In the genomic region with DNA sequence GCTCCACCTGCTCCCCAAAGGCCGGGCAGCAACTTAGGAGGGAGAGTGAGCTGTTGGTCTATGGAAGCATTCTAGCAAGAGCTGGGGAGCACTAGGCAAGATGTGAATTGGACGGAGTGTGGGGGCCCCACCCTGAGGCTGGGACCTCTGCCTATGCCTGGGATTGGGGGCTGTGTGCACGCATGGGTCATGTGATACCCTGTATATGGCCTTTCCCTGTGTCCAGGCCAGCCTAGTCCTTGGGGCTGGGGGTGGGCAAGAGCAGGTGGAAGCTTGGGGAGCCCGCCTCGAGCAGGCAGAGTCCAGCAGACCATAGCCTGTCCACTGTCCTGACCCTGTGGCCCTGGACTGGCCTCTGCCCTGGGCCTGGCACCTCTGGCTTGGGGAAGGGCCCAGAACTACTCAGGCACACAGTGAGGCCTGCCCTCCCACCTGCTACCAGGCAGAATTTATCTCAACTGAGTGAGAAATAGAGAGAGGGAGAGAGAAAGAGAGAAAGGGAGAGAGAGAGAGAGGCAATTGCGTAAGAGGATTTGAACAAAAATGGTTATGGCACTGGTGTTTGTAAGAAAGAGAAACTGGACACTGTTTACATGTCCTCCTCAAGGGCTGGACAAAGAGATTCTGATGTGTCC, we compare ENCODE assay signal across 13 cellular contexts. TPM values are rescaled to one million over a fixed set of nuclear protein-coding genes. Genes with fewer than 3 reads are reported as not detected.
DNase-seq lines count a peak whose midpoint lies in the region; ATAC-seq and TF ChIP-seq lines count a peak whose summit lies in the region.
"Had no signal": no experiment of that assay in that cellular context is flagged by ENCODE, and none has a peak within 500 bp of the region (broad histone marks: within the 10 kb centered on the region; RNA-seq: fewer than 3 reads in every experiment).

No MANE protein-coding gene starts in this region.

- peak overlapping the region in 1 of 8 donors; percentile 63 for H3K27ac Mint-ChIP-seq in CD8-positive, alpha-beta memory T cell
- H3K27ac Mint-ChIP-seq in progenitor cell of endocrine pancreas = peak overlapping the region; percentile 11

- intact Hi-C loops in spleen (cut with DNase I; ENCODE audit: low total_unique reads) = no loop called here

- H3K9me3 Mint-ChIP-seq in CD8-positive, alpha-beta memory T cell = no peaks in the 10 kb centered on the region
- H3K9me3 Mint-ChIP-seq in progenitor cell of endocrine pancreas (ENCODE audit: low read depth) = no peaks in the 10 kb centered on the region

- no peak for DNase-seq in CD8-positive, alpha-beta memory T cell
- peak; percentile 18 for DNase-seq in SK-N-SH
- no peak for DNase-seq in progenitor cell of endocrine pancreas (ENCODE audit: low spot score, unreplicated experiment)
- no peak for DNase-seq in spleen
- DNase-seq in RPMI8226 = no peak
- DNase-seq: activated CD8-positive, alpha-beta memory T cell treated with anti-CD3 and anti-CD28 coated beads, Interleukin-2, amount 50 U/mL, for 4 hours had no signal

- H3K4me1 ChIP-seq in CD8-positive, alpha-beta memory T cell (ENCODE audit: insufficient read depth, low read length) = no peaks in the 10 kb centered on the region
- H3K4me1 ChIP-seq in SK-N-SH (ENCODE audit: control insufficient read depth in 1 of 2, insufficient read depth in 2 of 2, low read depth in 1 of 2, low read length in 1 of 2) = peaks cover 19% of the 10 kb centered on the region in 2 experiments
- H3K4me1 ChIP-seq in gastroesophageal sphincter = peaks cover 36 to 88% (median 55%) of the 10 kb centered on the region in 3 donors
- H3K4me1 ChIP-seq in spleen = peaks cover 0 to 16% (median 7%) of the 10 kb centered on the region in 6 donors

- H3K4me3 ChIP-seq in CD8-positive, alpha-beta memory T cell (ENCODE audit: low read length) = no peak overlapping the region
- H3K4me3 ChIP-seq in SK-N-SH (ENCODE audit: low read depth in 2 of 2, low read length in 1 of 2) = no peak overlapping the region
- no peak overlapping the region for H3K4me3 ChIP-seq in gastroesophageal sphincter
- no peak overlapping the region for H3K4me3 ChIP-seq in spleen

- no peaks in the 10 kb centered on the region for H3K27me3 ChIP-seq in CD8-positive, alpha-beta memory T cell (ENCODE audit: insufficient read depth, low read length, poor library complexity, severe bottlenecking)
- no peaks in the 10 kb centered on the region for H3K27me3 ChIP-seq in SK-N-SH (ENCODE audit: insufficient read depth)
- no peaks in the 10 kb centered on the region for H3K27me3 ChIP-seq in gastroesophageal sphincter
- H3K27me3 ChIP-seq in spleen (replicated peaks in 1 of 7) = no peaks in the 10 kb centered on the region
- H3K27me3 ChIP-seq: foreskin keratinocyte had no signal

- H3K9ac ChIP-seq in SK-N-SH = no peak overlapping the region; the same call in 1 of the 2 replicates

- peak overlapping the region; percentile 87 for H3K27ac ChIP-seq in CD8-positive, alpha-beta memory T cell (ENCODE audit: low read depth, low read length)
- H3K27ac ChIP-seq in SK-N-SH (ENCODE audit: low read depth in 2 of 2, low read length in 1 of 2) (peak overlapping the region; percentile 43 to 53), gastroesophageal sphincter (peak overlapping the region; percentile 65 to 93 (median 92)), spleen (peak overlapping the region in 4 of 8 donors; percentile 22 to 46 (median 37))
- H3K27ac ChIP-seq: foreskin keratinocyte had no signal

- H2AFZ ChIP-seq in SK-N-SH (ENCODE audit: low read depth) = 0 out of 2 replicates have a peak overlapping the region, but pooled peaks have one; percentile 31

- no peak overlapping the region for H3K4me3 Mint-ChIP-seq in CD8-positive, alpha-beta memory T cell
- no peak overlapping the region for H3K4me3 Mint-ChIP-seq in progenitor cell of endocrine pancreas (ENCODE audit: low read depth)

- H3K79me2 ChIP-seq in SK-N-SH (ENCODE audit: insufficient read depth) = no peaks in the 10 kb centered on the region

- no peak for TF ChIP-seq EP300 in SK-N-SH (IDR thresholded peaks at IDR 0.05; ENCODE audit: borderline replicate concordance in 1 of 2, low read depth in 1 of 2, low read length in 1 of 2)
- TF ChIP-seq EP300 in gastroesophageal sphincter (IDR thresholded peaks at IDR 0.05) = no peak

- H4K20me1 ChIP-seq in SK-N-SH (ENCODE audit: insufficient read depth) = no peaks in the 10 kb centered on the region

- H3K4me1 Mint-ChIP-seq in CD8-positive, alpha-beta memory T cell = peaks cover 0 to 4% (median 0%) of the 10 kb centered on the region in 3 donors
- peaks cover 16% of the 10 kb centered on the region for H3K4me1 Mint-ChIP-seq in progenitor cell of endocrine pancreas (ENCODE audit: low read depth)

- no peak for TF ChIP-seq CTCF in SK-N-SH (IDR thresholded peaks at IDR 0.05)
- no peak for TF ChIP-seq CTCF in gastroesophageal sphincter (IDR thresholded peaks at IDR 0.05)
- no peak for TF ChIP-seq CTCF in progenitor cell of endocrine pancreas (IDR thresholded peaks at IDR 0.05; ENCODE audit: unreplicated experiment)
- no peak for TF ChIP-seq CTCF in spleen (IDR thresholded peaks at IDR 0.05 in 8 of 11, conservative IDR thresholded peaks at IDR 0.05 in 3 of 11)

- WGBS in SK-N-SH (ENCODE audit: low lambda C conversion rate) = 97% methylated on average over 6 of the region's 6 CpGs
- 22 to 29% methylated on average over 1 of the region's 6 CpGs for WGBS in gastroesophageal sphincter (ENCODE audit: low coverage in 1 of 2), 2 donors
- WGBS in spleen, 5 donors = 80 to 94% (median 88%) methylated on average over 4 to 6 of the region's 6 CpGs

- POLR2A ChIA-PET in CD8-positive, alpha-beta memory T cell (lab: Charles Lee) = no interaction called here
- POLR2A ChIA-PET in SK-N-SH (lab: Yijun Ruan, JAX) = no interaction called here

- H3K4me2 ChIP-seq in SK-N-SH = peak overlapping the region; percentile 52

- H3K9me2 ChIP-seq in SK-N-SH = no peaks in the 10 kb centered on the region

- no peak for TF ChIP-seq POLR2A in gastroesophageal sphincter (IDR thresholded peaks at IDR 0.05)
- no peak for TF ChIP-seq POLR2A in spleen (IDR thresholded peaks at IDR 0.05)

- no peaks in the 10 kb centered on the region for H3K27me3 Mint-ChIP-seq in CD8-positive, alpha-beta memory T cell
- H3K27me3 Mint-ChIP-seq in progenitor cell of endocrine pancreas = no peaks in the 10 kb centered on the region

- ATAC-seq in gastroesophageal sphincter (peak; percentile 64), HG02759 (IDR thresholded peaks at IDR 0.05; ENCODE audit: unreplicated experiment) (no peak), HG03460 (IDR thresholded peaks at IDR 0.05; ENCODE audit: unreplicated experiment) (no peak)

- peaks cover 0 to 2% (median 0%) of the 10 kb centered on the region in 3 donors for H3K36me3 Mint-ChIP-seq in CD8-positive, alpha-beta memory T cell
- no peaks in the 10 kb centered on the region for H3K36me3 Mint-ChIP-seq in progenitor cell of endocrine pancreas (ENCODE audit: insufficient read depth)

- peaks cover 3% of the 10 kb centered on the region for H3F3A ChIP-seq in SK-N-SH (replicated peaks; ENCODE audit: insufficient read depth)

- CTCF ChIA-PET in CD8-positive, alpha-beta memory T cell (lab: Charles Lee) = no interaction called here
- CTCF ChIA-PET in SK-N-SH (lab: Yijun Ruan, JAX) = interaction anchor here (1.6 to 8.5 kb wide), 2 partner anchors 23 to 48 kb away, joined by 4 to 174 read pairs; partner anchors contain the start of genes CDH16 and RRAD

- no peak for TF ChIP-seq RAD21 in SK-N-SH (IDR thresholded peaks at IDR 0.05; ENCODE audit: low read length)

- no peaks in the 10 kb centered on the region for H3K9me3 ChIP-seq in CD8-positive, alpha-beta memory T cell (ENCODE audit: low read length)
- no peaks in the 10 kb centered on the region for H3K9me3 ChIP-seq in SK-N-SH
- no peaks in the 10 kb centered on the region for H3K9me3 ChIP-seq in gastroesophageal sphincter
- H3K9me3 ChIP-seq in spleen = no peaks in the 10 kb centered on the region

- H3K36me3 ChIP-seq in CD8-positive, alpha-beta memory T cell (ENCODE audit: insufficient read depth, low read length) = no peaks in the 10 kb centered on the region
- H3K36me3 ChIP-seq in SK-N-SH (replicated peaks in 1 of 2; ENCODE audit: control insufficient read depth in 1 of 2, insufficient read depth in 2 of 2, low read length in 1 of 2) (no peaks in the 10 kb centered on the region), gastroesophageal sphincter (no peaks in the 10 kb centered on the region), spleen (no peaks in the 10 kb centered on the region)

RNA-seq across cellular contexts. Expression of gene PDP2, which starts 19.1 kb away (rescaled TPM):
- 10 to 100 TPM; 20.0 to 25.4 TPM for total RNA-seq in CD8-positive, alpha-beta memory T cell
- 4.5 TPM for polyA plus RNA-seq in CD8-positive, alpha-beta memory T cell
- 4.7 and 7.3 TPM in 2 replicates for polyA plus RNA-seq in SK-N-SH (2012; rRNA removed)
- 3.8 and 4.9 TPM in 2 replicates for polyA plus RNA-seq in SK-N-SH (2012; cell fraction: cytosol; rRNA removed)
- polyA plus RNA-seq in SK-N-SH (2012; cell fraction: nucleus; rRNA removed) = 9.4 and 10.9 TPM in 2 replicates
- 10 to 100 TPM in 1 of 4 donors, 1 to 10 TPM in 3; 3.7 to 11.7 (median 5.8) TPM for total RNA-seq in gastroesophageal sphincter
- total RNA-seq in progenitor cell of endocrine pancreas = 17.0 and 20.0 TPM in 2 replicates
- total RNA-seq in spleen = 1 to 10 TPM; 3.8 to 9.6 (median 7.3) TPM
- 1 to 10 TPM; 1.0 to 1.5 (median 1.1) TPM for polyA plus RNA-seq in spleen

RNA-seq across cellular contexts. Expression of gene CDH16, which starts 19.3 kb away (rescaled TPM):
- total RNA-seq in CD8-positive, alpha-beta memory T cell = not detected
- polyA plus RNA-seq in CD8-positive, alpha-beta memory T cell = not detected
- polyA plus RNA-seq in SK-N-SH (2012; rRNA removed) = not detected in 2 replicates
- polyA plus RNA-seq in SK-N-SH (2012; cell fraction: cytosol; rRNA removed) = not detected in 2 replicates
- 0.02 TPM in 1 of 2 replicates, not detected in the other for polyA plus RNA-seq in SK-N-SH (2012; cell fraction: nucleus; rRNA removed)
- total RNA-seq in gastroesophageal sphincter = not detected
- not detected in 2 replicates for total RNA-seq in progenitor cell of endocrine pancreas
- total RNA-seq in spleen = not detected
- polyA plus RNA-seq in spleen = not detected
- total RNA-seq: Calu3, foreskin keratinocyte, SK-MEL-5, subcutaneous adipose tissue had no signal

RNA-seq across cellular contexts. Expression of gene RRAD, which starts 25.9 kb away (rescaled TPM):
- total RNA-seq in CD8-positive, alpha-beta memory T cell = under 1 TPM; 0.60 to 0.88 TPM
- not detected for polyA plus RNA-seq in CD8-positive, alpha-beta memory T cell
- polyA plus RNA-seq in SK-N-SH (2012; rRNA removed) (9.3 and 11.7 TPM in 2 replicates), spleen (10 to 100 TPM in 1 of 3 donors, 1 to 10 TPM in 2; 4.0 to 16.4 (median 5.2) TPM)
- 3.5 and 5.2 TPM in 2 replicates for polyA plus RNA-seq in SK-N-SH (2012; cell fraction: cytosol; rRNA removed)
- polyA plus RNA-seq in SK-N-SH (2012; cell fraction: nucleus; rRNA removed) = 16.5 and 22.1 TPM in 2 replicates
- total RNA-seq in gastroesophageal sphincter (100 to 1,000 TPM in 1 of 4 donors, 10 to 100 TPM in 3; 33.4 to 103 (median 50.8) TPM), progenitor cell of endocrine pancreas (0.27 and 0.36 TPM in 2 replicates), spleen (1 to 10 TPM in 5 of 7 donors, under 1 TPM in 2; 0.52 to 2.4 (median 1.5) TPM)
- total RNA-seq: SK-MEL-5 had no signal

RNA-seq across cellular contexts. Expression of gene CIAO2B, which starts 34.8 kb away (rescaled TPM):
- 100 to 1,000 TPM; 164 to 176 TPM for total RNA-seq in CD8-positive, alpha-beta memory T cell
- 132 TPM for polyA plus RNA-seq in CD8-positive, alpha-beta memory T cell
- polyA plus RNA-seq in SK-N-SH (2012; rRNA removed) (577 and 665 TPM in 2 replicates), spleen (100 to 1,000 TPM; 114 to 168 (median 148) TPM)
- 393 and 468 TPM in 2 replicates for polyA plus RNA-seq in SK-N-SH (2012; cell fraction: cytosol; rRNA removed)
- polyA plus RNA-seq in SK-N-SH (2012; cell fraction: nucleus; rRNA removed) = 306 and 310 TPM in 2 replicates
- total RNA-seq in gastroesophageal sphincter (10 to 100 TPM; 54.3 to 88.9 (median 79.5) TPM), progenitor cell of endocrine pancreas (58.1 and 59.9 TPM in 2 replicates), spleen (10 to 100 TPM; 46.8 to 63.1 (median 55.8) TPM)

RNA-seq across cellular contexts. Expression of gene CES2, which starts 35.9 kb away (rescaled TPM):
- 10 to 100 TPM; 23.5 to 23.8 TPM for total RNA-seq in CD8-positive, alpha-beta memory T cell
- polyA plus RNA-seq in CD8-positive, alpha-beta memory T cell = 26.6 TPM
- 33.1 and 37.8 TPM in 2 replicates for polyA plus RNA-seq in SK-N-SH (2012; rRNA removed)
- 17.4 and 23.3 TPM in 2 replicates for polyA plus RNA-seq in SK-N-SH (2012; cell fraction: cytosol; rRNA removed)
- 49.6 and 54.5 TPM in 2 replicates for polyA plus RNA-seq in SK-N-SH (2012; cell fraction: nucleus; rRNA removed)
- 10 to 100 TPM; 25.9 to 32.6 (median 26.3) TPM for total RNA-seq in gastroesophageal sphincter
- 39.2 and 43.9 TPM in 2 replicates for total RNA-seq in progenitor cell of endocrine pancreas
- total RNA-seq in spleen = 10 to 100 TPM; 21.6 to 48.1 (median 34.8) TPM
- polyA plus RNA-seq in spleen = 10 to 100 TPM in 1 of 3 donors, 1 to 10 TPM in 2; 8.0 to 21.4 (median 8.5) TPM

Comparison
In these comparisons a context has a peak if more than half of its experiments do, and no peak if none do; other contexts are left out.
1. RNA of gene RRAD, which starts 25.9 kb away (total RNA-seq): 33.4 to 103 TPM in gastroesophageal sphincter; 0.52 to 2.4 TPM in spleen, 0.60 to 0.88 TPM in CD8-positive, alpha-beta memory T cell and 0.27 to 0.36 TPM in progenitor cell of endocrine pancreas; every median in the first group is over 10 times any median in the second.